21 cellular contexts compared by ENCODE assay signal in genomic region chr2:112601754-112602153, GRCh38.
"Had no signal": no experiment of that assay in that cellular context is flagged by ENCODE, and none has a peak within 500 bp of the region (broad histone marks: within the 10 kb centered on the region; RNA-seq: fewer than 3 reads in every experiment).

No MANE protein-coding gene starts in this region.

- H3K27me3 ChIP-seq: left lung, ovary, tibial artery had no signal

- ATAC-seq: left lung; natural killer cell; stimulated activated effector memory CD8-positive, alpha-beta T cell treated with anti-CD3 and anti-CD28 coated beads, Interleukin-12 subunit alpha, Interleukin-12 subunit beta, amount 100 ng/mL, for 72 hours; stimulated activated naive CD8-positive, alpha-beta T cell treated with anti-CD3 and anti-CD28 coated beads, Interleukin-15, amount 100 ng/mL, for 72 hours had no signal

- H3K36me3 ChIP-seq: left lung, ovary, prostate gland, tibial artery had no signal

- H3K4me1 ChIP-seq: prostate gland had no signal

- DNase-seq: activated B cell treated with CpG ODN at 0.5 μM for 24 hours; activated CD4-positive, alpha-beta memory T cell treated with anti-CD3 and anti-CD28 coated beads for 36 hours; activated CD4-positive, alpha-beta T cell treated with anti-CD3 and anti-CD28 coated beads for 4 hours; activated naive CD4-positive, alpha-beta T cell treated with Interleukin-2 at 50 U/mL for 16 hours; activated T-cell treated with anti-CD3 and anti-CD28 coated beads for 4 hours; amygdala; dermis blood vessel endothelial cell; effector CD8-positive, alpha-beta T cell; foreskin melanocyte; kidney glomerular epithelial cell; left lung; midbrain; natural killer cell; ovary; stimulated activated CD4-positive, alpha-beta T cell treated with anti-CD3 and anti-CD28 coated beads, Interleukin-12 subunit alpha, Interleukin-12 subunit beta, amount 100 ng/mL, for 4 hours; stimulated activated naive CD8-positive, alpha-beta T cell treated with anti-CD3 and anti-CD28 coated beads, Interleukin-15, amount 100 ng/mL, for 72 hours; T1000; tibial artery had no signal

- H3K9me3 ChIP-seq: left lung, ovary, prostate gland, tibial artery had no signal

- H3K4me3 ChIP-seq: left lung, lung, ovary, prostate gland, tibial artery had no signal

- H3K27ac ChIP-seq: left lung, ovary, prostate gland, tibial artery had no signal
